Comparison of ENCODE assay signal across 25 cellular contexts in genomic region chr18:36579311-36579710, GRCh38.
DNase-seq lines count a peak whose midpoint lies in the region; ATAC-seq, FAIRE-seq and TF ChIP-seq lines count a peak whose summit lies in the region.
"Had no signal": no experiment of that assay in that cellular context is flagged by ENCODE, and none has a peak within 500 bp of the region (broad histone marks: within the 10 kb centered on the region; RNA-seq: fewer than 3 reads in every experiment).

No MANE protein-coding gene starts in this region.

- RAD21 ChIA-PET in GM12878 (lab: Charles Lee; ENCODE audit: unreplicated experiment) = no interaction called here

- H3K27ac Mint-ChIP-seq in MCF 10A (ENCODE audit: low read depth, unreplicated experiment) (no peak overlapping the region), H9 (no peak overlapping the region)
- H3K27ac Mint-ChIP-seq: CD8-positive, alpha-beta T cell; dendritic cell treated with granulocyte-macrophage colony-stimulating factor and Interleukin-4, amounts not matched to agents 40 ng/mL and 50 ng/mL, for 4 days; T-helper 1 cell treated with Interleukin-12 subunit alpha and Interleukin-12 subunit beta and Interleukin-4 antibody, amounts not matched to agents 30 μg/mL and 1 μg/mL, for 36 hours had no signal

- no peak for DNase-seq in breast epithelium (ENCODE audit: low spot score in 2 of 2)
- no peak for DNase-seq in MCF 10A (ENCODE audit: unreplicated experiment)
- no peak for DNase-seq in GM12878 (ENCODE audit: low read depth, low spot score)
- DNase-seq in left colon = no peak
- no peak for DNase-seq in thoracic aorta (ENCODE audit: low spot score)
- no peak for DNase-seq in NCI-H1092 (lab: John Stamatoyannopoulos, UW)
- DNase-seq in stimulated activated CD4-positive, alpha-beta T cell treated with anti-CD3 and anti-CD28 coated beads, Interleukin-12 subunit alpha, Interleukin-12 subunit beta, amount 100 ng/mL, for 4 hours = no peak
- no peak for DNase-seq in H9
- DNase-seq: activated CD4-positive, CD25-positive, alpha-beta regulatory T cell treated with anti-CD3 and anti-CD28 coated beads, Interleukin-2, amount 50 U/mL, for 72 hours; activated gamma-delta T cell; activated T-cell treated with anti-CD3 and anti-CD28 coated beads, Interleukin-2, amount 50 U/mL, for 1 hour; CD8-positive, alpha-beta T cell; GDM1; kidney glomerular epithelial cell; NCI-H146; NCI-H2171 treated with DMSO at 0.1 percent for 48 hours; NCI-H524; pancreas; sigmoid colon; SJCRH30 had no signal

- POLR2A ChIA-PET in MCF 10A (lab: Yijun Ruan, JAX) (interaction anchor here (0.6 kb wide), 1 partner anchor 137 kb away, joined by 3 read pairs; no protein-coding TSS in a partner anchor), GM12878 (lab: Charles Lee) (no interaction called here)

- SMC1A ChIA-PET in GM12878 (lab: Charles Lee; ENCODE audit: uncharacterized antibody, unreplicated experiment) = interaction anchor here (1.2 kb wide), 1 partner anchor 294 kb away, joined by 3 read pairs; no protein-coding TSS in a partner anchor

- H3K9me3 ChIP-seq in breast epithelium (no peaks in the 10 kb centered on the region), GM12878 (replicated peaks; ENCODE audit: control insufficient read depth, insufficient read depth, low read length) (peaks cover 2% of the 10 kb centered on the region; the same call in 2 of the 3 replicates), thoracic aorta (no peaks in the 10 kb centered on the region), H9 (ENCODE audit: control insufficient read depth, low read depth, low read length) (no peaks in the 10 kb centered on the region)
- H3K9me3 ChIP-seq: pancreas, sigmoid colon, SJCRH30 had no signal

- H3K4me3 Mint-ChIP-seq in MCF 10A (ENCODE audit: unreplicated experiment) (no peak overlapping the region), H9 (no peak overlapping the region)
- H3K4me3 Mint-ChIP-seq: CD8-positive, alpha-beta T cell; dendritic cell treated with granulocyte-macrophage colony-stimulating factor and Interleukin-4, amounts not matched to agents 40 ng/mL and 50 ng/mL, for 4 days; T-helper 1 cell treated with Interleukin-12 subunit alpha and Interleukin-12 subunit beta and Interleukin-4 antibody, amounts not matched to agents 30 μg/mL and 1 μg/mL, for 36 hours had no signal

- H4K91ac ChIP-seq in H9 (ENCODE audit: insufficient read length, low read depth, low read length) = no peak overlapping the region

- H3K27ac ChIP-seq in breast epithelium = peak overlapping the region; percentile 87 to 90
- H3K27ac ChIP-seq in GM12878 (ENCODE audit: control insufficient read depth, insufficient read depth) = no peak overlapping the region
- H3K27ac ChIP-seq in thoracic aorta = peak overlapping the region; percentile 76 to 88
- H3K27ac ChIP-seq in H9 (ENCODE audit: insufficient read length, low read depth, low read length) = no peak overlapping the region
- H3K27ac ChIP-seq: pancreas, SJCRH30 had no signal

- H3K4me1 ChIP-seq in breast epithelium (peaks cover 0 to 5% of the 10 kb centered on the region in 2 donors), GM12878 (ENCODE audit: control insufficient read depth, insufficient read depth, low read length) (peaks cover 8% of the 10 kb centered on the region), thoracic aorta (ENCODE audit: control insufficient read depth in 1 of 2, low read depth in 2 of 2) (peaks cover 9 to 31% of the 10 kb centered on the region in 2 donors), H9 (ENCODE audit: insufficient read depth, low read length) (peaks cover 6% of the 10 kb centered on the region; the same call in 1 of the 2 replicates)
- H3K4me1 ChIP-seq: pancreas, SJCRH30 had no signal

- H4K8ac ChIP-seq in H9 (replicated peaks; ENCODE audit: insufficient read length, low read depth, low read length) = no peak overlapping the region

- no peak overlapping the region for H4K5ac ChIP-seq in H9 (ENCODE audit: insufficient read length, low read depth, low read length)

- H3K36me3 Mint-ChIP-seq in MCF 10A (ENCODE audit: insufficient read depth, unreplicated experiment) = peaks cover 11% of the 10 kb centered on the region
- H3K36me3 Mint-ChIP-seq in H9 (ENCODE audit: insufficient read depth in 1 of 3, low read depth in 3 of 3) = peaks cover 7 to 34% (median 19%) of the 10 kb centered on the region in 3 experiments
- H3K36me3 Mint-ChIP-seq: CD8-positive, alpha-beta T cell had no signal

- CTCF ChIA-PET in MCF 10A (lab: Yijun Ruan, JAX) (interaction anchor here (0.5 kb wide), 1 partner anchor 300 kb away, joined by 3 read pairs; no protein-coding TSS in a partner anchor), GM12878 (lab: Yijun Ruan, JAX) (no interaction called here)

- no peak overlapping the region for H3K18ac ChIP-seq in H9 (ENCODE audit: insufficient read length, low read depth, low read length)

- H3K23ac ChIP-seq in H9 (ENCODE audit: insufficient read length, low read depth, low read length) = no peak overlapping the region

- no peaks in the 10 kb centered on the region for H3K36me3 ChIP-seq in breast epithelium
- no peaks in the 10 kb centered on the region; a peak in 2 of 4 replicates for H3K36me3 ChIP-seq in GM12878 (ENCODE audit: control insufficient read depth in 2 of 2, insufficient read depth in 2 of 2, low read length in 1 of 2)
- H3K36me3 ChIP-seq in thoracic aorta = no peaks in the 10 kb centered on the region
- H3K36me3 ChIP-seq: pancreas, sigmoid colon, SJCRH30 had no signal

- H2BK5ac ChIP-seq in H9 (ENCODE audit: insufficient read length, low read length) = no peak overlapping the region

- no peak overlapping the region for H2BK20ac ChIP-seq in H9 (ENCODE audit: low read depth, low read length, poor library complexity, severe bottlenecking)

- H2BK120ac ChIP-seq in H9 (ENCODE audit: low read depth, low read length, poor library complexity, severe bottlenecking) = no peak overlapping the region

- no peak overlapping the region for H3K56ac ChIP-seq in H9 (ENCODE audit: insufficient read length, low read depth, low read length)

- 0% methylated on average over 1 of the region's 1 CpG for WGBS in GM12878 (ENCODE audit: insufficient coverage, insufficient replicate concordance, low lambda C conversion rate, missing lambda C conversion rate)
- no CpG with 5 or more reads among the region's 1 CpG for WGBS in H9 (ENCODE audit: extremely low coverage, insufficient read length, low lambda C conversion rate)

- H2BK12ac ChIP-seq in H9 (ENCODE audit: insufficient read length, low read depth, low read length) = no peak overlapping the region

- TF ChIP-seq RAD21 in GM12878 (IDR thresholded peaks at IDR 0.05; ENCODE audit: insufficient read depth, low read depth, low read length) = no peak

- no peak for ATAC-seq in GM12878
- peak; percentile 68 for ATAC-seq in left colon
- no peak for ATAC-seq in thoracic aorta (ENCODE audit: insufficient number of reproducible peaks, low FRiP score, low read depth)
- ATAC-seq: CD8-positive, alpha-beta T cell; Panc1 had no signal

- no peak overlapping the region for H3K4ac ChIP-seq in H9 (ENCODE audit: low read depth, low read length)

- no peak overlapping the region for H3K4me2 ChIP-seq in GM12878 (ENCODE audit: control insufficient read depth, insufficient read depth)
- H3K4me2 ChIP-seq in H9 (ENCODE audit: insufficient read depth, insufficient read length, low read length) = no peak overlapping the region

- no peaks in the 10 kb centered on the region for H3K27me3 ChIP-seq in breast epithelium
- H3K27me3 ChIP-seq in GM12878 (replicated peaks in 1 of 2; ENCODE audit: control insufficient read depth in 2 of 2, insufficient read depth in 2 of 2, low read length in 1 of 2) = no peaks in the 10 kb centered on the region
- H3K27me3 ChIP-seq in thoracic aorta (replicated peaks; ENCODE audit: insufficient read depth) = no peaks in the 10 kb centered on the region
- no peaks in the 10 kb centered on the region for H3K27me3 ChIP-seq in H9 (ENCODE audit: insufficient read depth, low read length)
- H3K27me3 ChIP-seq: cardiac muscle cell, pancreas, sigmoid colon, SJCRH30 had no signal

- H2AFZ ChIP-seq in GM12878 (ENCODE audit: control insufficient read depth, low read depth, low read length) (no peak overlapping the region), H9 (ENCODE audit: low read length) (no peak overlapping the region)

- peak; percentile 35 for FAIRE-seq in GM12878 (lab: Jason Lieb, UNC)
- FAIRE-seq: pancreas, urothelium cell line had no signal

- H4K20me1 ChIP-seq in GM12878 (ENCODE audit: control insufficient read depth, insufficient read depth) (no peaks in the 10 kb centered on the region), H9 (ENCODE audit: control insufficient read depth, insufficient read depth, insufficient read length) (no peaks in the 10 kb centered on the region)

- H3K9me3 Mint-ChIP-seq in MCF 10A (ENCODE audit: unreplicated experiment) = no peaks in the 10 kb centered on the region
- H3K9me3 Mint-ChIP-seq in H9 = peaks cover 11 to 12% of the 10 kb centered on the region in 2 experiments
- H3K9me3 Mint-ChIP-seq: CD8-positive, alpha-beta T cell; dendritic cell treated with granulocyte-macrophage colony-stimulating factor and Interleukin-4, amounts not matched to agents 40 ng/mL and 50 ng/mL, for 4 days; T-helper 1 cell treated with Interleukin-12 subunit alpha and Interleukin-12 subunit beta and Interleukin-4 antibody, amounts not matched to agents 30 μg/mL and 1 μg/mL, for 36 hours had no signal

- H3K79me1 ChIP-seq in H9 (ENCODE audit: insufficient read depth, low read depth, low read length, poor library complexity, severe bottlenecking) = no peaks in the 10 kb centered on the region

- BruUV-seq in MCF 10A (replicated peaks; lab: Mats Ljungman, UMichigan) (no TSS peak), GM12878 (replicated peaks; lab: Mats Ljungman, UMichigan) (no TSS peak)

- H2BK15ac ChIP-seq in H9 (ENCODE audit: low read depth, low read length) = no peak overlapping the region

- no peak for TF ChIP-seq EP300 in GM12878 (IDR thresholded peaks at IDR 0.05; ENCODE audit: borderline replicate concordance in 1 of 2, control insufficient read depth in 1 of 2, low read depth in 2 of 2, low read length in 2 of 2)

- TF ChIP-seq CTCF in breast epithelium (IDR thresholded peaks at IDR 0.05) (no peak), MCF 10A (IDR thresholded peaks at IDR 0.05; ENCODE audit: unreplicated experiment) (no peak), GM12878 (IDR thresholded peaks at IDR 0.05 in 2 of 3, conservative IDR thresholded peaks at IDR 0.05 in 1 of 3; ENCODE audit: control insufficient read depth in 2 of 3, extremely low read depth in 1 of 3, insufficient read depth in 1 of 3, low read depth in 3 of 3, low read length in 3 of 3) (no peak), thoracic aorta (IDR thresholded peaks at IDR 0.05) (no peak), H9 (conservative IDR thresholded peaks at IDR 0.05) (no peak)

- H3K9ac ChIP-seq in GM12878 (ENCODE audit: control insufficient read depth, insufficient read depth, low read length) (no peak overlapping the region), H9 (ENCODE audit: extremely low read depth, insufficient read length, low read length) (no peak overlapping the region)

- no peak overlapping the region for H3K14ac ChIP-seq in H9 (ENCODE audit: insufficient read depth, low read length)

- H3T11ph ChIP-seq in H9 (ENCODE audit: low read length) = no peak overlapping the region

- in situ Hi-C loops in GM12878 (cut with MboI) = loop anchor here (10.0 kb wide), 1 partner anchor 485 kb away; no protein-coding TSS in a partner anchor

- H3K23me2 ChIP-seq in H9 (ENCODE audit: insufficient read length, low read depth, low read length, poor library complexity, severe bottlenecking) = no peaks in the 10 kb centered on the region

- no peak for TF ChIP-seq POLR2A in breast epithelium (IDR thresholded peaks at IDR 0.05)
- TF ChIP-seq POLR2A in GM12878 (IDR thresholded peaks at IDR 0.05; ENCODE audit: low read depth, low read length) = no peak

- H2AK5ac ChIP-seq in H9 (ENCODE audit: insufficient read length, low read length) = no peak overlapping the region

- intact Hi-C loops in breast epithelium (cut with DNase I; ENCODE audit: low total_unique reads) = no loop called here
- intact Hi-C loops in MCF 10A (cut with micrococcal nuclease) = no loop called here
- intact Hi-C loops in GM12878 (cut with micrococcal nuclease; ENCODE audit: unreplicated experiment) = loop anchor here (10.0 kb wide), 1 partner anchor 485 kb away; no protein-coding TSS in a partner anchor
- intact Hi-C loops in left colon (cut with DNase I, micrococcal nuclease) = no loop called here

- H3K27me3 Mint-ChIP-seq in MCF 10A (ENCODE audit: insufficient read depth, unreplicated experiment) = no peaks in the 10 kb centered on the region
- H3K27me3 Mint-ChIP-seq in H9 (ENCODE audit: low read depth) = no peaks in the 10 kb centered on the region
- H3K27me3 Mint-ChIP-seq: dendritic cell treated with granulocyte-macrophage colony-stimulating factor and Interleukin-4, amounts not matched to agents 40 ng/mL and 50 ng/mL, for 4 days had no signal

- H3K4me3 ChIP-seq in breast epithelium (no peak overlapping the region), GM12878 (no peak overlapping the region), thoracic aorta (no peak overlapping the region)
- H3K4me3 ChIP-seq: cardiac muscle cell, pancreas, sigmoid colon, SJCRH30 had no signal

- H3K4me1 Mint-ChIP-seq in MCF 10A (ENCODE audit: insufficient read depth, unreplicated experiment) (peaks cover 20% of the 10 kb centered on the region), H9 (peaks cover 30 to 35% of the 10 kb centered on the region in 2 experiments)

- no peaks in the 10 kb centered on the region for H3K79me2 ChIP-seq in GM12878 (ENCODE audit: control insufficient read depth, insufficient read depth, low read length)
- H3K79me2 ChIP-seq in H9 (ENCODE audit: insufficient read depth, low read length) = no peaks in the 10 kb centered on the region

Comparison
In these comparisons a context has a peak if more than half of its experiments do, and no peak if none do; other contexts are left out.
1. H3K27ac ChIP-seq: peak in breast epithelium (2 of 2) and thoracic aorta (2 of 2); none in GM12878 (single experiment) and H9 (single experiment).